Comparison of ENCODE assay signal across 11 cellular contexts in genomic region chr18:13051950-13052349, GRCh38.
DNase-seq lines count a peak whose midpoint lies in the region; ATAC-seq, FAIRE-seq and TF ChIP-seq lines count a peak whose summit lies in the region.
"Had no signal": no experiment of that assay in that cellular context is flagged by ENCODE, and none has a peak within 500 bp of the region (broad histone marks: within the 10 kb centered on the region; RNA-seq: fewer than 3 reads in every experiment).

No MANE protein-coding gene starts in this region.

- peaks cover 33% of the 10 kb centered on the region for H3K36me3 ChIP-seq in CD8-positive, alpha-beta memory T cell (ENCODE audit: insufficient read depth, low read length)

- peaks cover 16 to 85% (median 38%) of the 10 kb centered on the region in 3 donors for H3K36me3 Mint-ChIP-seq in CD8-positive, alpha-beta memory T cell
- H3K36me3 Mint-ChIP-seq in endothelial cell (ENCODE audit: low read depth, unreplicated experiment) = peaks cover 22% of the 10 kb centered on the region

- peak; percentile 91 for FAIRE-seq in GM19239 (lab: Jason Lieb, UNC)
- FAIRE-seq in HTR-8/SVneo (lab: Jason Lieb, UNC) = no peak

- no peak for DNase-seq in CD8-positive, alpha-beta memory T cell
- DNase-seq in GM19239 (ENCODE audit: insufficient read length, low spot score) (peak; percentile 8), MV-4-11 (lab: John Stamatoyannopoulos, UW) (peak; percentile 71), endothelial cell (ENCODE audit: low spot score) (peak; percentile 6), globus pallidus (ENCODE audit: low spot score) (no peak), HTR-8/SVneo (ENCODE audit: insufficient read length, low spot score) (no peak)
- no peak for DNase-seq in stimulated activated CD4-positive, alpha-beta T cell treated with anti-CD3 and anti-CD28 coated beads, Interleukin-2, amount 100 ng/mL, for 24 hours
- DNase-seq: DMS153, NCI-H526 treated with DMSO at 0.1 percent for 48 hours had no signal

- no peak overlapping the region for H3K4me3 ChIP-seq in CD8-positive, alpha-beta memory T cell (ENCODE audit: low read length)
- H3K4me3 ChIP-seq: cardiac muscle cell had no signal

- H3K9me3 Mint-ChIP-seq in CD8-positive, alpha-beta memory T cell = no peaks in the 10 kb centered on the region
- H3K9me3 Mint-ChIP-seq in endothelial cell (ENCODE audit: unreplicated experiment) = no peaks in the 10 kb centered on the region

- no peaks in the 10 kb centered on the region for H3K4me1 ChIP-seq in CD8-positive, alpha-beta memory T cell (ENCODE audit: insufficient read depth, low read length)

- no peak overlapping the region for H3K27ac ChIP-seq in CD8-positive, alpha-beta memory T cell (ENCODE audit: low read depth, low read length)
- H3K27ac ChIP-seq: cardiac muscle cell had no signal

- H3K27ac Mint-ChIP-seq in CD8-positive, alpha-beta memory T cell = peak overlapping the region in 6 of 8 donors; percentile 22 to 71 (median 38)
- peak overlapping the region; percentile 45 for H3K27ac Mint-ChIP-seq in endothelial cell (ENCODE audit: unreplicated experiment)

- no peaks in the 10 kb centered on the region for H3K9me3 ChIP-seq in CD8-positive, alpha-beta memory T cell (ENCODE audit: low read length)

- H3K27me3 Mint-ChIP-seq in CD8-positive, alpha-beta memory T cell = no peaks in the 10 kb centered on the region
- H3K27me3 Mint-ChIP-seq in endothelial cell (ENCODE audit: unreplicated experiment) = no peaks in the 10 kb centered on the region

- peaks cover 8 to 12% (median 11%) of the 10 kb centered on the region in 3 donors for H3K4me1 Mint-ChIP-seq in CD8-positive, alpha-beta memory T cell
- peaks cover 10% of the 10 kb centered on the region for H3K4me1 Mint-ChIP-seq in endothelial cell (ENCODE audit: unreplicated experiment)

- POLR2A ChIA-PET in CD8-positive, alpha-beta memory T cell (lab: Charles Lee) = no interaction called here

- no peak for ATAC-seq in GM21447 (IDR thresholded peaks at IDR 0.05; ENCODE audit: unreplicated experiment)

- H3K4me3 Mint-ChIP-seq in CD8-positive, alpha-beta memory T cell = peak overlapping the region in 1 of 7 donors; percentile 0
- no peak overlapping the region for H3K4me3 Mint-ChIP-seq in endothelial cell (ENCODE audit: unreplicated experiment)

- no peaks in the 10 kb centered on the region for H3K27me3 ChIP-seq in CD8-positive, alpha-beta memory T cell (ENCODE audit: insufficient read depth, low read length, poor library complexity, severe bottlenecking)
- H3K27me3 ChIP-seq: cardiac muscle cell had no signal

- CTCF ChIA-PET in CD8-positive, alpha-beta memory T cell (lab: Charles Lee) = interaction anchor here (1.3 kb wide), 1 partner anchor 107 kb away, joined by 5 read pairs; no protein-coding TSS in a partner anchor

- no peak for TF ChIP-seq CTCF in endothelial cell (IDR thresholded peaks at IDR 0.05; ENCODE audit: unreplicated experiment)

Comparison
In these comparisons a context has a peak if more than half of its experiments do, and no peak if none do; other contexts are left out.
1. DNase-seq: peak in GM19239 (single experiment), MV-4-11 (single experiment) and endothelial cell (single experiment); none in CD8-positive, alpha-beta memory T cell (0 of 5), globus pallidus (single experiment), stimulated activated CD4-positive, alpha-beta T cell treated with anti-CD3 and anti-CD28 coated beads, Interleukin-2, amount 100 ng/mL, for 24 hours (0 of 2) and HTR-8/SVneo (single experiment).